ENCODE assay signal across 16 cellular contexts in genomic region chr1:159802060-159802459, GRCh38. TPM values are rescaled to one million over a fixed set of nuclear protein-coding genes. Genes with fewer than 3 reads are reported as not detected.
DNase-seq lines count a peak whose midpoint lies in the region; ATAC-seq and TF ChIP-seq lines count a peak whose summit lies in the region.
"Had no signal": no experiment of that assay in that cellular context is flagged by ENCODE, and none has a peak within 500 bp of the region (broad histone marks: within the 10 kb centered on the region; RNA-seq: fewer than 3 reads in every experiment).

FCRL6 (plus strand) TSS chr1:159802360; CDS start chr1:159802425, 65 bp downstream.

- no peaks in the 10 kb centered on the region for H3K36me3 Mint-ChIP-seq in activated CD4-positive, alpha-beta T cell treated with anti-CD3 and anti-CD28 coated beads, Interleukin-2, amount 10 ng/mL, durations not matched to agents 24 days and 14 days (ENCODE audit: low read depth)
- H3K36me3 Mint-ChIP-seq in central memory CD8-positive, alpha-beta T cell (ENCODE audit: insufficient read depth): peaks cover 26% of the 10 kb centered on the region
- H3K36me3 Mint-ChIP-seq: IgD-negative memory B cell had no signal

- no peak within 1 kb of the TSS for H3K4me3 Mint-ChIP-seq in activated CD4-positive, alpha-beta T cell treated with anti-CD3 and anti-CD28 coated beads, Interleukin-2, amount 10 ng/mL, durations not matched to agents 24 days and 14 days
- peak within 1 kb of the TSS; percentile 83 for H3K4me3 Mint-ChIP-seq in central memory CD8-positive, alpha-beta T cell

- H3K4me3 ChIP-seq in Loucy (ENCODE audit: low read length, poor library complexity, severe bottlenecking) (peak within 1 kb of the TSS; percentile 58), spleen (peak within 1 kb of the TSS in 6 of 8 donors; percentile 14 to 52 (median 20))
- H3K4me3 ChIP-seq: GM12878 had no signal

- H3K36me3 ChIP-seq in Loucy (ENCODE audit: insufficient read depth, low read length) (no peaks in the 10 kb centered on the region), spleen (no peaks in the 10 kb centered on the region)

- TF ChIP-seq CTCF in Loucy (conservative IDR thresholded peaks at IDR 0.05; ENCODE audit: low read length) (no peak), spleen (IDR thresholded peaks at IDR 0.05 in 8 of 11, conservative IDR thresholded peaks at IDR 0.05 in 3 of 11) (no peak)

- ATAC-seq in central memory CD8-positive, alpha-beta T cell (replicated peaks; ENCODE audit: extremely low read depth, poor library complexity, severe bottlenecking): no peak
- ATAC-seq in HG03521 (IDR thresholded peaks at IDR 0.05; ENCODE audit: unreplicated experiment): no peak
- no peak for ATAC-seq in GM19397 (IDR thresholded peaks at IDR 0.05; ENCODE audit: unreplicated experiment)
- no peak for ATAC-seq in esophagus mucosa
- ATAC-seq: GM12878 had no signal

- H3K79me2 ChIP-seq in Loucy (ENCODE audit: insufficient read depth, low read length): no peaks in the 10 kb centered on the region

- H3K27me3 Mint-ChIP-seq in activated CD4-positive, alpha-beta T cell treated with anti-CD3 and anti-CD28 coated beads, Interleukin-2, amount 10 ng/mL, durations not matched to agents 24 days and 14 days: peaks cover 63% of the 10 kb centered on the region
- no peaks in the 10 kb centered on the region for H3K27me3 Mint-ChIP-seq in central memory CD8-positive, alpha-beta T cell

- no peaks in the 10 kb centered on the region for H3K27me3 ChIP-seq in Loucy (ENCODE audit: insufficient read depth, low read length, poor library complexity, severe bottlenecking)
- H3K27me3 ChIP-seq in spleen (replicated peaks in 1 of 7): no peaks in the 10 kb centered on the region

- peak within 1 kb of the TSS in 4 of 8 donors; percentile 12 to 74 (median 42) for H3K27ac ChIP-seq in spleen
- H3K27ac ChIP-seq: C4-2B had no signal

- H3K9me2 ChIP-seq in Loucy (replicated peaks; ENCODE audit: low read depth, low read length): no peaks in the 10 kb centered on the region

- H3K4me2 ChIP-seq in Loucy (ENCODE audit: low read depth, low read length, poor library complexity, severe bottlenecking): peak within 1 kb of the TSS; percentile 70

- H3K9me3 Mint-ChIP-seq in activated CD4-positive, alpha-beta T cell treated with anti-CD3 and anti-CD28 coated beads, Interleukin-2, amount 10 ng/mL, durations not matched to agents 24 days and 14 days: no peaks in the 10 kb centered on the region
- H3K9me3 Mint-ChIP-seq in central memory CD8-positive, alpha-beta T cell: no peaks in the 10 kb centered on the region
- H3K9me3 Mint-ChIP-seq: IgD-negative memory B cell had no signal

- WGBS in spleen, 5 donors: 77 to 88% (median 79%) methylated on average over 7 of the region's 7 CpGs

- intact Hi-C loops in activated CD4-positive, alpha-beta T cell treated with anti-CD3 and anti-CD28 coated beads, Interleukin-2, amount 10 ng/mL, durations not matched to agents 24 days and 14 days (cut with micrococcal nuclease): no loop called here
- intact Hi-C loops in spleen (cut with DNase I; ENCODE audit: low total_unique reads): no loop called here

- H3K9me3 ChIP-seq in Loucy (ENCODE audit: insufficient read depth, low read depth, low read length) (no peaks in the 10 kb centered on the region), spleen (no peaks in the 10 kb centered on the region)

- peaks cover 18% of the 10 kb centered on the region for H3K4me1 Mint-ChIP-seq in activated CD4-positive, alpha-beta T cell treated with anti-CD3 and anti-CD28 coated beads, Interleukin-2, amount 10 ng/mL, durations not matched to agents 24 days and 14 days
- peaks cover 87% of the 10 kb centered on the region for H3K4me1 Mint-ChIP-seq in central memory CD8-positive, alpha-beta T cell

- DNase-seq in activated CD4-positive, alpha-beta T cell treated with anti-CD3 and anti-CD28 coated beads, Interleukin-2, amount 10 ng/mL, durations not matched to agents 24 days and 14 days: no peak
- DNase-seq in activated CD4-positive, alpha-beta T cell treated with anti-CD3 and anti-CD28 coated beads for 1 hour: no peak
- DNase-seq in central memory CD8-positive, alpha-beta T cell (ENCODE audit: low spot score in 2 of 2): no peak
- DNase-seq in spleen: no peak
- DNase-seq: HCEC 1CT, NCI-H1092 treated with DMSO at 0.1 percent for 48 hours, NCI-H1694, NCI-H446 had no signal

- TF ChIP-seq POLR2A in spleen (IDR thresholded peaks at IDR 0.05): no peak

- H3K4me1 ChIP-seq in Loucy (ENCODE audit: insufficient read depth, low read length, poor library complexity, severe bottlenecking) (peaks cover 55% of the 10 kb centered on the region), spleen (peaks cover 5 to 65% (median 35%) of the 10 kb centered on the region in 6 donors)

- H3F3A ChIP-seq in Loucy (ENCODE audit: low read depth): no peaks in the 10 kb centered on the region

- H2AFZ ChIP-seq in Loucy (ENCODE audit: low read length): no peak within 1 kb of the TSS

- H4K20me1 ChIP-seq in Loucy (ENCODE audit: insufficient read depth, low read length, poor library complexity, severe bottlenecking): no peaks in the 10 kb centered on the region

- peak within 1 kb of the TSS; percentile 53 for H3K9ac ChIP-seq in Loucy (ENCODE audit: low read depth, low read length, poor library complexity, severe bottlenecking)

- peak within 1 kb of the TSS; percentile 7 for H3K27ac Mint-ChIP-seq in activated CD4-positive, alpha-beta T cell treated with anti-CD3 and anti-CD28 coated beads, Interleukin-2, amount 10 ng/mL, durations not matched to agents 24 days and 14 days
- peak within 1 kb of the TSS; percentile 94 for H3K27ac Mint-ChIP-seq in central memory CD8-positive, alpha-beta T cell (ENCODE audit: low read depth)

RNA-seq across cellular contexts. Expression of gene FCRL6, which starts in this region (rescaled TPM):
- not detected in 2 replicates for total RNA-seq in activated CD4-positive, alpha-beta T cell treated with anti-CD3 and anti-CD28 coated beads, Interleukin-2, amount 10 ng/mL, durations not matched to agents 24 days and 14 days
- 10 to 100 TPM in 5 of 7 donors, 1 to 10 TPM in 2; 7.5 to 24.4 (median 17.8) TPM for total RNA-seq in spleen
- polyA plus RNA-seq in spleen: 1 to 10 TPM in 2 of 3 donors, under 1 TPM in 1; 0.52 to 2.0 (median 1.0) TPM
- not detected for total RNA-seq in esophagus mucosa
- total RNA-seq: A172 had no signal
